8 cellular contexts compared by ENCODE assay signal in the genomic region with DNA sequence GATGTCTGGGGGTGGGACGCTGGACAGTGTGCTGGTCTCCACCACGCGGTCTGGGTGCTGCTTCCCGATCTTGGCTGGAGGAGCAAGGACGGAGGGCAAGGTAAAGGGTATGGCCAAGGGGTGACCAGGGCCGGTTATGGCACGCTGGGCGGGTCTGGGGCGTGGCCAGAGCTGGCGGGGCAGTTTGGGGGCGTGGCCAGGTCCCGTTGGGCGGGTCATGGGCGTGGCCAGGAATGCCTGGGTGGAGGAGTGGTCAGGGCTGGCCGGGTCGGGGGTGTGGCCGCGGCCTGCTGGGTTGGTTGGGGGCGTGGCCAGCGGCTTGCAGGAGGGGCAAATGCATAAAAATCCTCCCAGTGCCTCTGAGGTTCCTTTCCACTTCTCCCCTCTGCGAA. TPM values are rescaled to one million over a fixed set of nuclear protein-coding genes. Genes with fewer than 3 reads are reported as not detected.
A peak's percentile ranks its signal among the peaks of the same experiment; 100 is the strongest.
DNase-seq lines count a peak whose midpoint lies in the region; ATAC-seq and TF ChIP-seq lines count a peak whose summit lies in the region.

No MANE protein-coding gene starts in this region.

- H3K9me3 Mint-ChIP-seq in activated naive CD8-positive, alpha-beta T cell treated with anti-CD3 and anti-CD28 coated beads for 36 hours: no peaks in the 10 kb centered on the region
- H3K9me3 Mint-ChIP-seq in chondrocyte (ENCODE audit: low read depth): no peaks in the 10 kb centered on the region

- no peak overlapping the region for H3K4me3 Mint-ChIP-seq in activated naive CD8-positive, alpha-beta T cell treated with anti-CD3 and anti-CD28 coated beads for 36 hours
- H3K4me3 Mint-ChIP-seq in chondrocyte (ENCODE audit: unreplicated experiment): no peak overlapping the region

- H3K27me3 Mint-ChIP-seq in activated naive CD8-positive, alpha-beta T cell treated with anti-CD3 and anti-CD28 coated beads for 36 hours: no peaks in the 10 kb centered on the region
- H3K27me3 Mint-ChIP-seq in chondrocyte (ENCODE audit: low read depth): no peaks in the 10 kb centered on the region

- no peak overlapping the region for H3K27ac Mint-ChIP-seq in activated naive CD8-positive, alpha-beta T cell treated with anti-CD3 and anti-CD28 coated beads for 36 hours
- no peak overlapping the region for H3K27ac Mint-ChIP-seq in chondrocyte (ENCODE audit: unreplicated experiment)

- CTCF ChIA-PET in GM10248 (lab: Yijun Ruan, JAX): interaction anchor here (0.7 to 6.3 kb wide), 3 partner anchors 9 to 18 kb away, joined by 3 to 45 read pairs (median 3); no protein-coding TSS in a partner anchor

- H3K36me3 Mint-ChIP-seq in activated naive CD8-positive, alpha-beta T cell treated with anti-CD3 and anti-CD28 coated beads for 36 hours: peaks cover 16% of the 10 kb centered on the region
- H3K36me3 Mint-ChIP-seq in chondrocyte (ENCODE audit: low read depth): peaks cover 19% of the 10 kb centered on the region

- TF ChIP-seq CTCF in GM10248 (IDR thresholded peaks at IDR 0.05; ENCODE audit: control extremely low read depth, extremely low read depth, low read depth, missing control alignments): no peak
- no peak for TF ChIP-seq CTCF in chondrocyte (IDR thresholded peaks at IDR 0.05)

- no peak for ATAC-seq in GM18868 (IDR thresholded peaks at IDR 0.05; ENCODE audit: unreplicated experiment)

- H3K4me1 Mint-ChIP-seq in activated naive CD8-positive, alpha-beta T cell treated with anti-CD3 and anti-CD28 coated beads for 36 hours: no peaks in the 10 kb centered on the region
- H3K4me1 Mint-ChIP-seq in chondrocyte (ENCODE audit: low read depth): peaks cover 22% of the 10 kb centered on the region

- POLR2A ChIA-PET in GM10248 (lab: Yijun Ruan, JAX): interaction anchor here (1.5 kb wide), 1 partner anchor 101 kb away, joined by 4 read pairs; a partner anchor contains a TSS

- DNase-seq in GM10248 (ENCODE audit: extremely low spot score) (peak; percentile 90), LoVo (ENCODE audit: low spot score) (peak; percentile 27), kidney tubule cell (ENCODE audit: low spot score) (peak; percentile 74), NCI-H2227 treated with DMSO at 0.1 percent for 48 hours (lab: John Stamatoyannopoulos, UW) (no peak), hypothalamus (lab: John Stamatoyannopoulos, UW) (no peak), chondrocyte (ENCODE audit: low spot score) (no peak)
- DNase-seq in activated naive CD8-positive, alpha-beta T cell treated with anti-CD3 and anti-CD28 coated beads for 36 hours: peak; percentile 67

RNA-seq across cellular contexts. Expression of a gene that starts 19.2 kb away (rescaled TPM):
- total RNA-seq in activated naive CD8-positive, alpha-beta T cell treated with anti-CD3 and anti-CD28 coated beads for 36 hours: 100 to 1,000 TPM; 225 to 231 TPM
- total RNA-seq in chondrocyte: 240 to 246 TPM (median 245 TPM) in 3 replicates

RNA-seq across cellular contexts. Expression of a gene that starts 27.8 kb away (rescaled TPM):
- 100 to 1,000 TPM; 290 to 291 TPM for total RNA-seq in activated naive CD8-positive, alpha-beta T cell treated with anti-CD3 and anti-CD28 coated beads for 36 hours
- total RNA-seq in chondrocyte: 110 to 119 TPM (median 113 TPM) in 3 replicates

RNA-seq across cellular contexts. Expression of a gene that starts 51.1 kb away (rescaled TPM):
- 10 to 100 TPM; 50.5 to 51.6 TPM for total RNA-seq in activated naive CD8-positive, alpha-beta T cell treated with anti-CD3 and anti-CD28 coated beads for 36 hours
- total RNA-seq in chondrocyte: 25.9 to 46.0 TPM (median 45.6 TPM) in 3 replicates

RNA-seq across cellular contexts. Expression of a gene that starts 56.0 kb away (rescaled TPM):
- total RNA-seq in activated naive CD8-positive, alpha-beta T cell treated with anti-CD3 and anti-CD28 coated beads for 36 hours: 100 to 1,000 TPM; 113 to 122 TPM
- total RNA-seq in chondrocyte: 0.57 to 1.6 TPM (median 1.0 TPM) in 3 replicates

Comparison
In these comparisons a context has a peak if more than half of its experiments do, and no peak if none do; other contexts are left out.
1. DNase-seq: peak in GM10248 (single experiment), LoVo (single experiment), activated naive CD8-positive, alpha-beta T cell treated with anti-CD3 and anti-CD28 coated beads for 36 hours (single experiment) and kidney tubule cell (single experiment); none in NCI-H2227 treated with DMSO at 0.1 percent for 48 hours (single experiment), hypothalamus (0 of 51) and chondrocyte (single experiment).